ENCODE assay signal across 1 cellular context in genomic region chr3:161474139-161474538, GRCh38.
TF ChIP-seq lines count a peak whose summit lies in the region.

No MANE protein-coding gene starts in this region.

TF ChIP-seq in HCT116, 20 proteins besides CTCF, POLR2A, EP300 and RAD21 (continued from another document):
- no peak for TF ChIP-seq REST (IDR thresholded peaks at IDR 0.05; ENCODE audit: low read depth)
- TF ChIP-seq POLR2AphosphoS5 (IDR thresholded peaks at IDR 0.05; ENCODE audit: low read depth, low read length): no peak
